In genomic region chr5:6484446-6484845, GRCh38 we compare ENCODE assay signal across 14 cellular contexts. TPM values are rescaled to one million over a fixed set of nuclear protein-coding genes. Genes with fewer than 3 reads are reported as not detected.
"Had no signal": no experiment of that assay in that cellular context is flagged by ENCODE, and none has a peak within 500 bp of the region (broad histone marks: within the 10 kb centered on the region; RNA-seq: fewer than 3 reads in every experiment).

No MANE protein-coding gene starts in this region.

- H3K36me3 Mint-ChIP-seq: activated naive CD8-positive, alpha-beta T cell treated with anti-CD3 and anti-CD28 coated beads for 36 hours had no signal

- H3K4me3 ChIP-seq: left ventricle myocardium inferior, tibial nerve had no signal

- H3K9me3 Mint-ChIP-seq: activated naive CD8-positive, alpha-beta T cell treated with anti-CD3 and anti-CD28 coated beads for 36 hours; dendritic cell treated with granulocyte-macrophage colony-stimulating factor and Interleukin-4, amounts not matched to agents 40 ng/mL and 50 ng/mL, for 4 days; effector memory CD8-positive, alpha-beta T cell had no signal

- ATAC-seq: effector memory CD8-positive, alpha-beta T cell had no signal

- H3K27ac Mint-ChIP-seq: activated naive CD8-positive, alpha-beta T cell treated with anti-CD3 and anti-CD28 coated beads for 36 hours; dendritic cell treated with granulocyte-macrophage colony-stimulating factor and Interleukin-4, amounts not matched to agents 40 ng/mL and 50 ng/mL, for 4 days; effector memory CD8-positive, alpha-beta T cell had no signal

- H3K27ac ChIP-seq: brain microvascular endothelial cell, epithelial cell of prostate, left ventricle myocardium inferior, neutrophil, tibial nerve had no signal

- H3K27me3 ChIP-seq: brain microvascular endothelial cell, tibial nerve had no signal

- H3K27me3 Mint-ChIP-seq: dendritic cell treated with granulocyte-macrophage colony-stimulating factor and Interleukin-4, amounts not matched to agents 40 ng/mL and 50 ng/mL, for 4 days had no signal

- H3K9me3 ChIP-seq: left ventricle myocardium inferior, neutrophil, tibial nerve had no signal

- H3K4me3 Mint-ChIP-seq: activated naive CD8-positive, alpha-beta T cell treated with anti-CD3 and anti-CD28 coated beads for 36 hours; dendritic cell treated with granulocyte-macrophage colony-stimulating factor and Interleukin-4, amounts not matched to agents 40 ng/mL and 50 ng/mL, for 4 days; effector memory CD8-positive, alpha-beta T cell had no signal

- H3K36me3 ChIP-seq: brain microvascular endothelial cell, left ventricle myocardium inferior, neutrophil, tibial nerve had no signal

- DNase-seq: activated CD4-positive, CD25-positive, alpha-beta regulatory T cell; activated gamma-delta T cell treated with Interleukin-2 at 50 U/mL for 16 hours; activated naive CD8-positive, alpha-beta T cell treated with anti-CD3 and anti-CD28 coated beads for 36 hours; brain microvascular endothelial cell; cerebellar nuclear complex; effector memory CD8-positive, alpha-beta T cell; kidney; left ventricle myocardium inferior; mesendoderm; stimulated activated CD4-positive, alpha-beta T cell treated with anti-CD3 and anti-CD28 coated beads, Interleukin-4, amount 100 ng/mL, for 4 hours had no signal

RNA-seq across cellular contexts. Expression of gene UBE2QL1, which starts 35.8 kb away (rescaled TPM):
- total RNA-seq: activated naive CD8-positive, alpha-beta T cell treated with anti-CD3 and anti-CD28 coated beads for 36 hours had no signal
